7 cellular contexts compared by ENCODE assay signal in genomic region chr5:147482426-147483196, GRCh38. TPM values are rescaled to one million over a fixed set of nuclear protein-coding genes. Genes with fewer than 3 reads are reported as not detected.
DNase-seq lines count a peak whose midpoint lies in the region; ATAC-seq and TF ChIP-seq lines count a peak whose summit lies in the region.

No MANE protein-coding gene starts in this region.

- no peak for TF ChIP-seq EP300 in stomach (IDR thresholded peaks at IDR 0.05)

- no TSS peak for BruUV-seq in A673 (replicated peaks; lab: Mats Ljungman, UMichigan)

- TF ChIP-seq POLR2A in heart left ventricle (IDR thresholded peaks at IDR 0.05), result no peak
- no peak for TF ChIP-seq POLR2A in stomach (IDR thresholded peaks at IDR 0.05)

- no peaks in the 10 kb centered on the region for H3K27me3 ChIP-seq in heart left ventricle
- no peaks in the 10 kb centered on the region for H3K27me3 ChIP-seq in stomach
- H3K27me3 ChIP-seq in A673 (replicated peaks; ENCODE audit: insufficient read depth, low read depth, low read length, poor library complexity), result no peaks in the 10 kb centered on the region

- intact Hi-C loops in heart left ventricle (cut with DNase I) (no loop called here), stomach (cut with DNase I; ENCODE audit: low total_unique reads) (no loop called here), A673 (cut with micrococcal nuclease; ENCODE audit: unreplicated experiment) (no loop called here)

- H3K4me1 ChIP-seq in heart left ventricle (peaks cover 0 to 87% (median 42%) of the 10 kb centered on the region in 12 donors), stomach (peaks cover 3 to 34% (median 16%) of the 10 kb centered on the region in 4 donors), A673 (ENCODE audit: insufficient read depth, low read length, poor library complexity, severe bottlenecking) (peaks cover 29% of the 10 kb centered on the region)

- POLR2A ChIA-PET in A673 (lab: Charles Lee; ENCODE audit: low non-redundant PET), result no interaction called here

- DNase-seq in M059J (ENCODE audit: low read depth) (peak; percentile 30), SHP77 treated with DMSO at 0.1 percent for 48 hours (lab: John Stamatoyannopoulos, UW) (peak; percentile 81), heart left ventricle (no peak), stomach (no peak), A673 (ENCODE audit: low spot score) (no peak), NCI-H1105 treated with DMSO at 0.1 percent for 48 hours (lab: John Stamatoyannopoulos, UW) (no peak)
- DNase-seq in stimulated activated CD4-positive, alpha-beta T cell treated with anti-CD3 and anti-CD28 coated beads, Interleukin-4, amount 100 ng/mL, for 24 hours, result no peak

- peak overlapping the region in 2 of 12 donors; percentile 3 to 4 for H3K4me3 ChIP-seq in heart left ventricle
- no peak overlapping the region for H3K4me3 ChIP-seq in stomach
- H3K4me3 ChIP-seq in A673 (ENCODE audit: low read depth, low read length, poor library complexity, severe bottlenecking), result no peak overlapping the region

- CTCF ChIA-PET in A673 (lab: Charles Lee), result no interaction called here

- peak in 1 of 4 donors; percentile 43 for ATAC-seq in heart left ventricle

- 52 to 60% (median 55%) methylated on average over 9 of the region's 9 CpGs for WGBS in heart left ventricle, 4 donors
- WGBS in stomach, 5 donors, result 72 to 82% (median 75%) methylated on average over 9 of the region's 9 CpGs

- H3K9me3 ChIP-seq in heart left ventricle, result peaks cover 0 to 4% (median 0%) of the 10 kb centered on the region in 12 donors
- no peaks in the 10 kb centered on the region for H3K9me3 ChIP-seq in stomach
- no peaks in the 10 kb centered on the region for H3K9me3 ChIP-seq in A673 (ENCODE audit: low read depth, low read length, poor library complexity, severe bottlenecking)

- H3K36me3 ChIP-seq in heart left ventricle (no peaks in the 10 kb centered on the region), stomach (no peaks in the 10 kb centered on the region), A673 (ENCODE audit: insufficient read depth, low read length, poor library complexity, severe bottlenecking) (no peaks in the 10 kb centered on the region)

- H3K27ac ChIP-seq in heart left ventricle (peak overlapping the region; percentile 7 to 87 (median 72)), stomach (peak overlapping the region in 3 of 5 donors; percentile 71 to 76 (median 74)), A673 (ENCODE audit: low read depth, low read length, poor library complexity, severe bottlenecking) (no peak overlapping the region)

- TF ChIP-seq CTCF in heart left ventricle (IDR thresholded peaks at IDR 0.05) (no peak), stomach (IDR thresholded peaks at IDR 0.05) (no peak), A673 (conservative IDR thresholded peaks at IDR 0.05; ENCODE audit: low read depth, low read length) (no peak)

RNA-seq across cellular contexts. Expression of gene DPYSL3, which starts 27.3 kb away (rescaled TPM):
- total RNA-seq in M059J (2014; rRNA removed; shearing (Covaris generic)), result 70.7 and 88.2 TPM in 2 replicates
- total RNA-seq in heart left ventricle, result 10 to 100 TPM; 13.7 to 54.7 (median 25.0) TPM
- polyA plus RNA-seq in heart left ventricle, result 10 to 100 TPM in 1 of 2 donors, 1 to 10 TPM in 1; 7.9 to 20.6 TPM
- 100 to 1,000 TPM in 1 of 5 donors, 10 to 100 TPM in 4; 23.5 to 144 (median 67.0) TPM for total RNA-seq in stomach
- 10 to 100 TPM; 15.0 to 26.3 (median 24.3) TPM for polyA plus RNA-seq in stomach
- 24.8 and 35.3 TPM in 2 replicates for total RNA-seq in A673 (2021)

Comparison
In these comparisons a context has a peak if more than half of its experiments do, and no peak if none do; other contexts are left out.
1. DNase-seq: peak in M059J (single experiment) and SHP77 treated with DMSO at 0.1 percent for 48 hours (single experiment); none in heart left ventricle (0 of 5), stomach (single experiment), A673 (single experiment), NCI-H1105 treated with DMSO at 0.1 percent for 48 hours (single experiment) and stimulated activated CD4-positive, alpha-beta T cell treated with anti-CD3 and anti-CD28 coated beads, Interleukin-4, amount 100 ng/mL, for 24 hours (single experiment).